Comparison of ENCODE assay signal across 1 cellular context in the genomic region with DNA sequence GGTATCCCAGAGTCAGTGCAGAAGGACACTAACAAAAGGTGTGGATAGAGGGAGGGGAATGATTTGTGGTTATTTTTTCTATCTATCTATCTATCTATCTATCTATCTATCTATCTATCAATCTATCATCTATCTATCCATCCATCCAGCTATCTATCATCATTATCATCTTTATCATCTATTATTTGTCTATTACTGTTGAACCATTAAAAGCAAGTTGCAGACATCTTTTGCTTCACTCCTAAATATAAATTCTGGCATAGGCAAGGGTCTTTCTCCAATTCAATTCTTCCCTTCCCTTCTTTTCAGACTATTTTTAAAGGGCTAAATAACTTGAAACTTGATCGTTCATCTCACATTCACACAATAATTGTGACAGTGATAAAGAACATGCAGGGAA.
TF ChIP-seq lines count a peak whose summit lies in the region.

No MANE protein-coding gene starts in this region.

TF ChIP-seq in K562, 482 proteins besides CTCF, POLR2A, EP300 and RAD21:
- TF ChIP-seq DACH1 (IDR thresholded peaks at IDR 0.05; ENCODE audit: partially characterized antibody): peak; percentile 78
- no peak for TF ChIP-seq NONO (IDR thresholded peaks at IDR 0.05; ENCODE audit: low read depth in 2 of 2, low read length in 1 of 2)
